In the genomic region with DNA sequence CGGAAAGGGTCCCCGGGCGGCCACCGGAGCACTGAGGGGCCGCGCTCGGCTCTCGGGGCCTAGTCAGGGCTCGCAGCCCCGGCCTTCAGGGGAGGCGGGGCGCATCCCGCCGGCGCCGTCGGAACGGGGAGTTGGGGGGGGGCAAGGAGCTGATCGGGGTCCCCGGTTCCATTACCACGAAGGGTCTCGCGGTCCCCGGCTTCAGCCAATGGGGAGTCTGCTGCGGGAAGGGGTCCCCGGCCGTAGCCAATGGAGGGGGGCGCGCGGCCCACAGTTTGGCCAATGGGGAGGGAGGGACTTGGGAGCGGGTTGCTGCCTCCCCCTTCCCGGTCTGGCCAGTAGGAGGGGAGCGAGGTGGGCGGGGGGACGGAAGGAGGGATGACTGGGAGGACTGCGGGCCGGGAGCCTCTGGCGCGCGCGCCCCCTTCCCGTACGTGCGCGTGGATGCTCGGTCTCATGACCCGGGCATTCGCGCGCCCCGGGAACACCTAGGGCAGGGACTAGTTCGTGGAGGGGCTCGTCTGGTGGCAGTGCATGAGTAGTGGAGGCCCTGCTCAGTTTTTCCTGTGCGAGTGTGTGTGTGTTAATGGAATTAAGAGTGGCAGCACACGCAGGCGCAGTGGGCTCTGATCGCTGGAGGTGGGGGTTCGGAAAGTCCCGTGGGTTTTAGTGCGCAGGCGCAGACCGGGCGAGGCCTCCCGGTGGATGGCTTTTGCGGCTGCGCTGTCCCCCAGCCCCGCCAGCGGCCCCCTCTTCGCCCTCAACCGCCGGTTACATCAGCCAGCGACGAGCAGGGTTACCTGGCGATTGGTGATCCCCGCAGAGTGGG, we compare ENCODE assay signal across 1 cellular context.
TF ChIP-seq lines count a peak whose summit lies in the region.

No MANE protein-coding gene starts in this region.

TF ChIP-seq in HepG2, 621 proteins besides CTCF, POLR2A, EP300 and RAD21 (continued from another document and continues in another):
- TF ChIP-seq, protein P1, sequence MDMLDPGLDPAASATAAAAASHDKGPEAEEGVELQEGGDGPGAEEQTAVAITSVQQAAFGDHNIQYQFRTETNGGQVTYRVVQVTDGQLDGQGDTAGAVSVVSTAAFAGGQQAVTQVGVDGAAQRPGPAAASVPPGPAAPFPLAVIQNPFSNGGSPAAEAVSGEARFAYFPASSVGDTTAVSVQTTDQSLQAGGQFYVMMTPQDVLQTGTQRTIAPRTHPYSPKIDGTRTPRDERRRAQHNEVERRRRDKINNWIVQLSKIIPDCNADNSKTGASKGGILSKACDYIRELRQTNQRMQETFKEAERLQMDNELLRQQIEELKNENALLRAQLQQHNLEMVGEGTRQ (IDR thresholded peaks at IDR 0.05; ENCODE audit: low read depth, low read length), result no peak
- TF ChIP-seq, protein P1 (CRISPR knock-in tag; IDR thresholded peaks at IDR 0.05; ENCODE audit: borderline replicate concordance), result peak; percentile 61
- no peak for TF ChIP-seq SP1 (IDR thresholded peaks at IDR 0.05)
- TF ChIP-seq SP1 (CRISPR knock-in tag; IDR thresholded peaks at IDR 0.05), result peak; percentile 72
- TF ChIP-seq, protein P2, sequence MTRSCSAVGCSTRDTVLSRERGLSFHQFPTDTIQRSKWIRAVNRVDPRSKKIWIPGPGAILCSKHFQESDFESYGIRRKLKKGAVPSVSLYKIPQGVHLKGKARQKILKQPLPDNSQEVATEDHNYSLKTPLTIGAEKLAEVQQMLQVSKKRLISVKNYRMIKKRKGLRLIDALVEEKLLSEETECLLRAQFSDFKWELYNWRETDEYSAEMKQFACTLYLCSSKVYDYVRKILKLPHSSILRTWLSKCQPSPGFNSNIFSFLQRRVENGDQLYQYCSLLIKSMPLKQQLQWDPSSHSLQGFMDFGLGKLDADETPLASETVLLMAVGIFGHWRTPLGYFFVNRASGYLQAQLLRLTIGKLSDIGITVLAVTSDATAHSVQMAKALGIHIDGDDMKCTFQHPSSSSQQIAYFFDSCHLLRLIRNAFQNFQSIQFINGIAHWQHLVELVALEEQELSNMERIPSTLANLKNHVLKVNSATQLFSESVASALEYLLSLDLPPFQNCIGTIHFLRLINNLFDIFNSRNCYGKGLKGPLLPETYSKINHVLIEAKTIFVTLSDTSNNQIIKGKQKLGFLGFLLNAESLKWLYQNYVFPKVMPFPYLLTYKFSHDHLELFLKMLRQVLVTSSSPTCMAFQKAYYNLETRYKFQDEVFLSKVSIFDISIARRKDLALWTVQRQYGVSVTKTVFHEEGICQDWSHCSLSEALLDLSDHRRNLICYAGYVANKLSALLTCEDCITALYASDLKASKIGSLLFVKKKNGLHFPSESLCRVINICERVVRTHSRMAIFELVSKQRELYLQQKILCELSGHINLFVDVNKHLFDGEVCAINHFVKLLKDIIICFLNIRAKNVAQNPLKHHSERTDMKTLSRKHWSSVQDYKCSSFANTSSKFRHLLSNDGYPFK (CRISPR knock-in tag; IDR thresholded peaks at IDR 0.05; ENCODE audit: borderline replicate concordance), result peak; percentile 52; the same call in 1 of the 2 replicates
- TF ChIP-seq KDM6A (CRISPR knock-in tag; IDR thresholded peaks at IDR 0.05; ENCODE audit: low read depth), result no peak
- TF ChIP-seq SALL1 (CRISPR knock-in tag; IDR thresholded peaks at IDR 0.05), result peak; percentile 49
- TF ChIP-seq ZNF670 (CRISPR knock-in tag; IDR thresholded peaks at IDR 0.05; ENCODE audit: borderline replicate concordance), result no peak
- TF ChIP-seq FOXJ3 (CRISPR knock-in tag; IDR thresholded peaks at IDR 0.05; ENCODE audit: borderline replicate concordance), result peak; percentile 46; the same call in 1 of the 2 replicates
- TF ChIP-seq SRF (IDR thresholded peaks at IDR 0.05; ENCODE audit: low read depth, low read length), result peak; percentile 25; the same call in 1 of the 2 replicates
- TF ChIP-seq ZNF12 (CRISPR knock-in tag; IDR thresholded peaks at IDR 0.05), result peak; percentile 45; the same call in 1 of the 2 replicates
- TF ChIP-seq KAT7 (CRISPR knock-in tag; IDR thresholded peaks at IDR 0.05; ENCODE audit: borderline replicate concordance), result peak; percentile 89
- peak; percentile 19; the same call in 1 of the 2 replicates for TF ChIP-seq KMT2A (CRISPR knock-in tag; IDR thresholded peaks at IDR 0.05)
- peak; percentile 58 for TF ChIP-seq CREM (IDR thresholded peaks at IDR 0.05)
- no peak for TF ChIP-seq CREM (CRISPR knock-in tag; IDR thresholded peaks at IDR 0.05)
- no peak for TF ChIP-seq ZKSCAN8 (CRISPR knock-in tag; IDR thresholded peaks at IDR 0.05; ENCODE audit: borderline replicate concordance)
- TF ChIP-seq, protein P3, sequence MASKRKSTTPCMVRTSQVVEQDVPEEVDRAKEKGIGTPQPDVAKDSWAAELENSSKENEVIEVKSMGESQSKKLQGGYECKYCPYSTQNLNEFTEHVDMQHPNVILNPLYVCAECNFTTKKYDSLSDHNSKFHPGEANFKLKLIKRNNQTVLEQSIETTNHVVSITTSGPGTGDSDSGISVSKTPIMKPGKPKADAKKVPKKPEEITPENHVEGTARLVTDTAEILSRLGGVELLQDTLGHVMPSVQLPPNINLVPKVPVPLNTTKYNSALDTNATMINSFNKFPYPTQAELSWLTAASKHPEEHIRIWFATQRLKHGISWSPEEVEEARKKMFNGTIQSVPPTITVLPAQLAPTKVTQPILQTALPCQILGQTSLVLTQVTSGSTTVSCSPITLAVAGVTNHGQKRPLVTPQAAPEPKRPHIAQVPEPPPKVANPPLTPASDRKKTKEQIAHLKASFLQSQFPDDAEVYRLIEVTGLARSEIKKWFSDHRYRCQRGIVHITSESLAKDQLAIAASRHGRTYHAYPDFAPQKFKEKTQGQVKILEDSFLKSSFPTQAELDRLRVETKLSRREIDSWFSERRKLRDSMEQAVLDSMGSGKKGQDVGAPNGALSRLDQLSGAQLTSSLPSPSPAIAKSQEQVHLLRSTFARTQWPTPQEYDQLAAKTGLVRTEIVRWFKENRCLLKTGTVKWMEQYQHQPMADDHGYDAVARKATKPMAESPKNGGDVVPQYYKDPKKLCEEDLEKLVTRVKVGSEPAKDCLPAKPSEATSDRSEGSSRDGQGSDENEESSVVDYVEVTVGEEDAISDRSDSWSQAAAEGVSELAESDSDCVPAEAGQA (IDR thresholded peaks at IDR 0.05; ENCODE audit: low read depth), result no peak; the same call in 1 of the 2 replicates
- TF ChIP-seq, protein P3 (CRISPR knock-in tag; IDR thresholded peaks at IDR 0.05; ENCODE audit: borderline replicate concordance), result 0 out of 2 replicates have a peak, but pooled peaks have one; percentile 34
- 0 out of 2 replicates have a peak, but pooled peaks have one; percentile 90 for TF ChIP-seq ZNF354B (CRISPR knock-in tag; IDR thresholded peaks at IDR 0.05)
- TF ChIP-seq, protein P4, sequence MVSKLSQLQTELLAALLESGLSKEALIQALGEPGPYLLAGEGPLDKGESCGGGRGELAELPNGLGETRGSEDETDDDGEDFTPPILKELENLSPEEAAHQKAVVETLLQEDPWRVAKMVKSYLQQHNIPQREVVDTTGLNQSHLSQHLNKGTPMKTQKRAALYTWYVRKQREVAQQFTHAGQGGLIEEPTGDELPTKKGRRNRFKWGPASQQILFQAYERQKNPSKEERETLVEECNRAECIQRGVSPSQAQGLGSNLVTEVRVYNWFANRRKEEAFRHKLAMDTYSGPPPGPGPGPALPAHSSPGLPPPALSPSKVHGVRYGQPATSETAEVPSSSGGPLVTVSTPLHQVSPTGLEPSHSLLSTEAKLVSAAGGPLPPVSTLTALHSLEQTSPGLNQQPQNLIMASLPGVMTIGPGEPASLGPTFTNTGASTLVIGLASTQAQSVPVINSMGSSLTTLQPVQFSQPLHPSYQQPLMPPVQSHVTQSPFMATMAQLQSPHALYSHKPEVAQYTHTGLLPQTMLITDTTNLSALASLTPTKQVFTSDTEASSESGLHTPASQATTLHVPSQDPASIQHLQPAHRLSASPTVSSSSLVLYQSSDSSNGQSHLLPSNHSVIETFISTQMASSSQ (IDR thresholded peaks at IDR 0.05; ENCODE audit: low read depth), result no peak; the same call in 1 of the 2 replicates
- TF ChIP-seq, protein P4 (CRISPR knock-in tag; IDR thresholded peaks at IDR 0.05; ENCODE audit: borderline replicate concordance), result peak; percentile 59; the same call in 1 of the 2 replicates
- peak; percentile 94 for TF ChIP-seq CHD2 (IDR thresholded peaks at IDR 0.05; ENCODE audit: low read depth, low read length)
- no peak; the same call in 1 of the 2 replicates for TF ChIP-seq ZNF343 (CRISPR knock-in tag; IDR thresholded peaks at IDR 0.05)
- TF ChIP-seq TRIM24 (CRISPR knock-in tag; IDR thresholded peaks at IDR 0.05), result no peak
- TF ChIP-seq, protein P5, sequence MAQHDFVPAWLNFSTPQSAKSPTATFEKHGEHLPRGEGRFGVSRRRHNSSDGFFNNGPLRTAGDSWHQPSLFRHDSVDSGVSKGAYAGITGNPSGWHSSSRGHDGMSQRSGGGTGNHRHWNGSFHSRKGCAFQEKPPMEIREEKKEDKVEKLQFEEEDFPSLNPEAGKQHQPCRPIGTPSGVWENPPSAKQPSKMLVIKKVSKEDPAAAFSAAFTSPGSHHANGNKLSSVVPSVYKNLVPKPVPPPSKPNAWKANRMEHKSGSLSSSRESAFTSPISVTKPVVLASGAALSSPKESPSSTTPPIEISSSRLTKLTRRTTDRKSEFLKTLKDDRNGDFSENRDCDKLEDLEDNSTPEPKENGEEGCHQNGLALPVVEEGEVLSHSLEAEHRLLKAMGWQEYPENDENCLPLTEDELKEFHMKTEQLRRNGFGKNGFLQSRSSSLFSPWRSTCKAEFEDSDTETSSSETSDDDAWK (CRISPR knock-in tag; IDR thresholded peaks at IDR 0.05), result no peak
- TF ChIP-seq NCOR1 (IDR thresholded peaks at IDR 0.05; ENCODE audit: borderline replicate concordance, low read length), result no peak
- TF ChIP-seq, protein P6, sequence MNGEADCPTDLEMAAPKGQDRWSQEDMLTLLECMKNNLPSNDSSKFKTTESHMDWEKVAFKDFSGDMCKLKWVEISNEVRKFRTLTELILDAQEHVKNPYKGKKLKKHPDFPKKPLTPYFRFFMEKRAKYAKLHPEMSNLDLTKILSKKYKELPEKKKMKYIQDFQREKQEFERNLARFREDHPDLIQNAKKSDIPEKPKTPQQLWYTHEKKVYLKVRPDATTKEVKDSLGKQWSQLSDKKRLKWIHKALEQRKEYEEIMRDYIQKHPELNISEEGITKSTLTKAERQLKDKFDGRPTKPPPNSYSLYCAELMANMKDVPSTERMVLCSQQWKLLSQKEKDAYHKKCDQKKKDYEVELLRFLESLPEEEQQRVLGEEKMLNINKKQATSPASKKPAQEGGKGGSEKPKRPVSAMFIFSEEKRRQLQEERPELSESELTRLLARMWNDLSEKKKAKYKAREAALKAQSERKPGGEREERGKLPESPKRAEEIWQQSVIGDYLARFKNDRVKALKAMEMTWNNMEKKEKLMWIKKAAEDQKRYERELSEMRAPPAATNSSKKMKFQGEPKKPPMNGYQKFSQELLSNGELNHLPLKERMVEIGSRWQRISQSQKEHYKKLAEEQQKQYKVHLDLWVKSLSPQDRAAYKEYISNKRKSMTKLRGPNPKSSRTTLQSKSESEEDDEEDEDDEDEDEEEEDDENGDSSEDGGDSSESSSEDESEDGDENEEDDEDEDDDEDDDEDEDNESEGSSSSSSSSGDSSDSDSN (CRISPR knock-in tag; IDR thresholded peaks at IDR 0.05), result peak; percentile 72
- 0 out of 2 replicates have a peak, but pooled peaks have one; percentile 4 for TF ChIP-seq FOXK1 (CRISPR knock-in tag; IDR thresholded peaks at IDR 0.05; ENCODE audit: borderline replicate concordance, low read depth)
- no peak for TF ChIP-seq IKZF1 (IDR thresholded peaks at IDR 0.05)
- no peak for TF ChIP-seq TAF15 (IDR thresholded peaks at IDR 0.05; ENCODE audit: low read depth, low read length, poor library complexity, severe bottlenecking)
- no peak for TF ChIP-seq ZNF572 (CRISPR knock-in tag; IDR thresholded peaks at IDR 0.05)
- TF ChIP-seq, protein P7, sequence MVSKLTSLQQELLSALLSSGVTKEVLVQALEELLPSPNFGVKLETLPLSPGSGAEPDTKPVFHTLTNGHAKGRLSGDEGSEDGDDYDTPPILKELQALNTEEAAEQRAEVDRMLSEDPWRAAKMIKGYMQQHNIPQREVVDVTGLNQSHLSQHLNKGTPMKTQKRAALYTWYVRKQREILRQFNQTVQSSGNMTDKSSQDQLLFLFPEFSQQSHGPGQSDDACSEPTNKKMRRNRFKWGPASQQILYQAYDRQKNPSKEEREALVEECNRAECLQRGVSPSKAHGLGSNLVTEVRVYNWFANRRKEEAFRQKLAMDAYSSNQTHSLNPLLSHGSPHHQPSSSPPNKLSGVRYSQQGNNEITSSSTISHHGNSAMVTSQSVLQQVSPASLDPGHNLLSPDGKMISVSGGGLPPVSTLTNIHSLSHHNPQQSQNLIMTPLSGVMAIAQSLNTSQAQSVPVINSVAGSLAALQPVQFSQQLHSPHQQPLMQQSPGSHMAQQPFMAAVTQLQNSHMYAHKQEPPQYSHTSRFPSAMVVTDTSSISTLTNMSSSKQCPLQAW (CRISPR knock-in tag; IDR thresholded peaks at IDR 0.05), result peak; percentile 65; the same call in 1 of the 2 replicates
- peak; percentile 92; the same call in 1 of the 2 replicates for TF ChIP-seq ZNF772 (CRISPR knock-in tag; IDR thresholded peaks at IDR 0.05)
- TF ChIP-seq ZSCAN31 (CRISPR knock-in tag; IDR thresholded peaks at IDR 0.05; ENCODE audit: low read depth), result peak; percentile 87
